10 cellular contexts compared by ENCODE assay signal in the genomic region with DNA sequence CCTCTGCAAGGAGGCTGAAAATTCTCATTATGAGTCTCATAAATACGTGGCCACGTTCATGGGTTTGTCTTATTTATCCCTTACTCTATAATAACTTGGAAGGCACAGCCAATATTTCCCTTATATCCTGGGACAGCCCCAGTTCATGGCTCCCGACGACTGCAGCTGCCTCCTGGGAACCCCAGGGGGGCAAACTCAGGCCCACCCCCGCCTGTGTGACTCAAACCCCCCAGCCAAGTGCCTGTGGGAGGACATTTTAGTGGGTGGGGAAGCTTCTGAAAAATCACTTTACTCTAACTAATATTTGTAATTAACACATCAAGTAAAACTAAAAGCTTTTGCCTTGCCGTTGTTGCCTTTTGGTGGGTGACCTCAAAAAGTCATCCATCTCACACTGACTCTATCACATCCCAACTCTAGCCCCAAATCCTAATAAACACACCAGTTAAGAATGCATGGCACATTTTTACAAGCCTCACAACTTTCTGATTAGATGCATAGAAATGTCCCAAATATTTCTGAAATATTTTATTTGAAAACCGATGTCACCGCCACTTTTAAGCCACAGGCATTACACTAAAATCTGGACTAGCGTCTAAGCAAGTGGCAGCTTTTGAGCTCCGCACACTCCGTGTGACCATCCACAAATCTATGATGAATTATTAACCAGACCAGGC. TPM values are rescaled to one million over a fixed set of nuclear protein-coding genes. Genes with fewer than 3 reads are reported as not detected.
A peak's percentile ranks its signal among the peaks of the same experiment; 100 is the strongest.
DNase-seq lines count a peak whose midpoint lies in the region; ATAC-seq and TF ChIP-seq lines count a peak whose summit lies in the region.
"Had no signal": no experiment of that assay in that cellular context is flagged by ENCODE, and none has a peak within 500 bp of the region (broad histone marks: within the 10 kb centered on the region; RNA-seq: fewer than 3 reads in every experiment).

No MANE protein-coding gene starts in this region.

- H3K9me3 ChIP-seq in AG04450 (ENCODE audit: control insufficient read depth, insufficient read depth, low read length): no peaks in the 10 kb centered on the region; the same call in 1 of the 2 replicates

- no peak for TF ChIP-seq CTCF in AG04450 (IDR thresholded peaks at IDR 0.05; ENCODE audit: low read depth, low read length)
- TF ChIP-seq CTCF in coronary artery (IDR thresholded peaks at IDR 0.05): no peak

- H3K27ac ChIP-seq in AG04450 (ENCODE audit: low read depth, low read length): peak overlapping the region; percentile 98
- peak overlapping the region; percentile 74 to 94 for H3K27ac ChIP-seq in coronary artery

- H3K9me3 Mint-ChIP-seq in naive thymus-derived CD8-positive, alpha-beta T cell: no peaks in the 10 kb centered on the region

- DNase-seq in AG04450 (ENCODE audit: low read depth, low spot score) (no peak), coronary artery (ENCODE audit: low spot score) (no peak), NCI-H226 (no peak), pons (ENCODE audit: low spot score) (no peak), NCI-H2029 treated with DMSO at 0.1 percent for 48 hours (lab: John Stamatoyannopoulos, UW) (no peak)
- DNase-seq in naive thymus-derived CD8-positive, alpha-beta T cell: peak in 1 of 10 donors; percentile 9
- DNase-seq: anterior cingulate cortex, GF-D8 had no signal

- CTCF ChIA-PET in AG04450 (lab: Charles Lee): no interaction called here

- H3K4me3 ChIP-seq in AG04450 (ENCODE audit: low read depth, low read length): peak overlapping the region; percentile 37
- H3K4me3 ChIP-seq in coronary artery: peak overlapping the region; percentile 65

- no peaks in the 10 kb centered on the region for H3K27me3 ChIP-seq in AG04450 (ENCODE audit: control insufficient read depth, insufficient read depth, low read length)

- H3K36me3 Mint-ChIP-seq in naive thymus-derived CD8-positive, alpha-beta T cell: peaks cover 0 to 34% (median 11%) of the 10 kb centered on the region in 3 donors

- peaks cover 44 to 79% (median 76%) of the 10 kb centered on the region in 4 donors for H3K4me1 Mint-ChIP-seq in naive thymus-derived CD8-positive, alpha-beta T cell

- H3K27me3 Mint-ChIP-seq in naive thymus-derived CD8-positive, alpha-beta T cell: peaks cover 0 to 1% (median 0%) of the 10 kb centered on the region in 5 donors

- ATAC-seq in HG03175 (IDR thresholded peaks at IDR 0.05; ENCODE audit: unreplicated experiment): peak; percentile 60
- ATAC-seq in naive thymus-derived CD8-positive, alpha-beta T cell: no peak
- no peak for ATAC-seq in GM21717 (IDR thresholded peaks at IDR 0.05; ENCODE audit: unreplicated experiment)

- H3K27ac Mint-ChIP-seq in naive thymus-derived CD8-positive, alpha-beta T cell: peak overlapping the region; percentile 81 to 95 (median 88)

- POLR2A ChIA-PET in AG04450 (lab: Yijun Ruan, JAX): interaction anchor here (0.7 to 1.9 kb wide), 6 partner anchors 9 to 297 kb away, joined by 3 to 15 read pairs (median 5); no protein-coding TSS in a partner anchor
- POLR2A ChIA-PET in naive thymus-derived CD8-positive, alpha-beta T cell (lab: Charles Lee): interaction anchor here (0.8 to 1.7 kb wide), 8 partner anchors 9 to 51 kb away, joined by 3 to 10 read pairs (median 4); no protein-coding TSS in a partner anchor

- H3K4me3 Mint-ChIP-seq in naive thymus-derived CD8-positive, alpha-beta T cell: peak overlapping the region; percentile 56 to 88 (median 76)

RNA-seq across cellular contexts. Expression of a gene that starts 14.2 kb away (rescaled TPM):
- polyA plus RNA-seq in AG04450 (2011; rRNA removed): 25.2 and 26.8 TPM in 2 replicates
- polyA minus RNA-seq in AG04450 (2011; rRNA and poly(A)+ RNA removed): 32.8 and 38.1 TPM in 2 replicates
- 100 to 1,000 TPM; 194 to 196 TPM for total RNA-seq in naive thymus-derived CD8-positive, alpha-beta T cell
- 100 to 1,000 TPM in 2 of 3 donors, 10 to 100 TPM in 1; 62.2 to 169 (median 105) TPM for polyA plus RNA-seq in naive thymus-derived CD8-positive, alpha-beta T cell
